Comparison of ENCODE assay signal across 10 cellular contexts in the genomic region with DNA sequence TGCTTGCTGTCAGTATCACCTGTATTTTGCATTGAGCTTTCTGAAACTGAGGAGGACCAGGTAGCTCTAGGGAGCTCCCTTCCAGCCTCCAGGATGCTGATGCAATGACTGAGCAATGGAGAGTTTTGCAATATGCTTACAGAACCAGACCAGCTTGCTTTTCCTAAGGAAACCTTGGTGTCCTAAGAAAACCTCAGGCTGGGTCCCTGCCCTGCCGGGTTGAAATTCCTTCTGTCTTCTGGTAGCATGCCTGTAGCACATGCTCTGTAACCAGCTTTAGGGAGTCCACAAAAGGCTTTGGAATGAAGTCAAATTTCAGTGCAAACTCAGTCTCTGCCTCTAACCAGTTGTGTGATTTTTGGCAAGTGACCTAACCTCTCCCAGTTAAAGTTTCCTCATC.
DNase-seq lines count a peak whose midpoint lies in the region; ATAC-seq and TF ChIP-seq lines count a peak whose summit lies in the region.
"Had no signal": no experiment of that assay in that cellular context is flagged by ENCODE, and none has a peak within 500 bp of the region (broad histone marks: within the 10 kb centered on the region; RNA-seq: fewer than 3 reads in every experiment).

No MANE protein-coding gene starts in this region.

- ATAC-seq in HCT116: no peak
- peak in 3 of 4 donors; percentile 56 to 94 (median 86) for ATAC-seq in heart left ventricle
- ATAC-seq: natural killer cell treated with Interleukin-12 subunit alpha and Interleukin-12 subunit beta and Interleukin-15 and Interleukin-18, amount 100 ng/mL, for 72 hours had no signal

- TF ChIP-seq CTCF in HCT116 (IDR thresholded peaks at IDR 0.05 in 2 of 3, conservative IDR thresholded peaks at IDR 0.05 in 1 of 3; ENCODE audit: borderline replicate concordance in 1 of 3, insufficient read depth in 1 of 3, low read depth in 2 of 3, low read length in 2 of 3) (no peak), heart left ventricle (IDR thresholded peaks at IDR 0.05) (no peak), stomach (IDR thresholded peaks at IDR 0.05) (no peak), WERI-Rb-1 (IDR thresholded peaks at IDR 0.05; ENCODE audit: low read depth, low read length) (no peak)

- no peak overlapping the region for H2AFZ ChIP-seq in HCT116 (ENCODE audit: low read depth, low read length, poor library complexity, severe bottlenecking)

- 0 out of 2 replicates have a peak, but pooled peaks have one; percentile 12 for TF ChIP-seq RAD21 in HCT116 (IDR thresholded peaks at IDR 0.05; ENCODE audit: low read depth)

- no peak for TF ChIP-seq EP300 in stomach (IDR thresholded peaks at IDR 0.05)

- 9 to 22% (median 21%) methylated on average over 1 of the region's 1 CpG for WGBS in heart left ventricle, 4 donors
- WGBS in stomach, 5 donors: 8 to 31% (median 20%) methylated on average over 1 of the region's 1 CpG

- no peak overlapping the region for H3K9ac ChIP-seq in HCT116 (ENCODE audit: low read length)

- H3K27me3 ChIP-seq in HCT116 (ENCODE audit: insufficient read depth, low read length): peaks cover 4% of the 10 kb centered on the region; the same call in 1 of the 2 replicates
- H3K27me3 ChIP-seq in heart left ventricle: no peaks in the 10 kb centered on the region
- no peaks in the 10 kb centered on the region for H3K27me3 ChIP-seq in stomach
- no peaks in the 10 kb centered on the region for H3K27me3 ChIP-seq in WERI-Rb-1 (ENCODE audit: insufficient read depth, low read depth, severe bottlenecking)

- POLR2A ChIA-PET in HCT116 (lab: Charles Lee): interaction anchor here (1.2 to 1.6 kb wide), 3 partner anchors 11 to 65 kb away, joined by 4 to 6 read pairs (median 5); no protein-coding TSS in a partner anchor

- no peaks in the 10 kb centered on the region for H3K79me2 ChIP-seq in HCT116 (ENCODE audit: insufficient read depth, low read length)

- DNase-seq in HCT116 (ENCODE audit: low read depth, low spot score) (peak; percentile 61), SKM-1 treated with dmso at 0.1 percent for 144 hours (lab: John Stamatoyannopoulos, UW; ENCODE audit: unreplicated experiment) (peak; percentile 65), heart left ventricle (peak in 2 of 5 donors; percentile 58 to 61), stomach (peak; percentile 73), WERI-Rb-1 (no peak), NCI-H1694 treated with DMSO at 0.1 percent for 48 hours (lab: John Stamatoyannopoulos, UW) (no peak), NCI-H774 (lab: John Stamatoyannopoulos, UW) (no peak), NCI-H345 treated with DMSO at 0.1 percent for 48 hours (lab: John Stamatoyannopoulos, UW; ENCODE audit: unreplicated experiment) (no peak)
- DNase-seq: activated gamma-delta T cell treated with Interleukin-2 at 50 U/mL for 16 hours had no signal

- peaks cover 4 to 7% of the 10 kb centered on the region in 2 experiments; a peak in 2 of 4 replicates for H3K9me3 ChIP-seq in HCT116 (ENCODE audit: control insufficient read depth in 1 of 2, insufficient read depth in 1 of 2, low read depth in 1 of 2, low read length in 2 of 2)
- peaks cover 0 to 6% (median under 1%) of the 10 kb centered on the region in 12 donors for H3K9me3 ChIP-seq in heart left ventricle
- peaks cover 2 to 10% (median 3%) of the 10 kb centered on the region in 4 donors for H3K9me3 ChIP-seq in stomach
- peaks cover 5% of the 10 kb centered on the region for H3K9me3 ChIP-seq in WERI-Rb-1 (ENCODE audit: severe bottlenecking)

- intact Hi-C loops in HCT116 (cut with micrococcal nuclease) (loop anchor here (1.0 kb wide), 1 partner anchor 65 kb away; no protein-coding TSS in a partner anchor), heart left ventricle (cut with DNase I) (loop anchor here in 1 of 10 donors (10.0 kb wide), 1 partner anchor 125 kb away; no protein-coding TSS in a partner anchor), stomach (cut with DNase I; ENCODE audit: low total_unique reads) (no loop called here)

- no peaks in the 10 kb centered on the region for H3K9me2 ChIP-seq in HCT116 (ENCODE audit: insufficient read depth)

- no peaks in the 10 kb centered on the region for H4K20me1 ChIP-seq in HCT116 (ENCODE audit: insufficient read depth)

- H3K4me3 ChIP-seq in HCT116 (replicated peaks in 1 of 2; ENCODE audit: low read depth in 1 of 2, low read length in 2 of 2): no peak overlapping the region
- no peak overlapping the region for H3K4me3 ChIP-seq in heart left ventricle
- H3K4me3 ChIP-seq in stomach: no peak overlapping the region
- H3K4me3 ChIP-seq in WERI-Rb-1 (ENCODE audit: low read depth, low read length): no peak overlapping the region

- TF ChIP-seq POLR2A in HCT116 (IDR thresholded peaks at IDR 0.05; ENCODE audit: borderline replicate concordance, extremely low read depth, insufficient read depth, insufficient read length): no peak
- no peak for TF ChIP-seq POLR2A in heart left ventricle (IDR thresholded peaks at IDR 0.05)
- no peak for TF ChIP-seq POLR2A in stomach (IDR thresholded peaks at IDR 0.05)

- BruUV-seq in HCT116 (replicated peaks; lab: Mats Ljungman, UMichigan): no TSS peak

- H3K27ac ChIP-seq in HCT116 (ENCODE audit: low read depth, low read length) (no peak overlapping the region), heart left ventricle (no peak overlapping the region), stomach (peak overlapping the region; percentile 25 to 79 (median 54)), WERI-Rb-1 (no peak overlapping the region)

- CTCF ChIA-PET in HCT116 (lab: Charles Lee): interaction anchor here (2.1 kb wide), 1 partner anchor 13 kb away, joined by 9 read pairs; no protein-coding TSS in a partner anchor

- H3K36me3 ChIP-seq in HCT116 (ENCODE audit: control insufficient read depth in 1 of 2, insufficient read depth in 2 of 2, low read length in 2 of 2) (no peaks in the 10 kb centered on the region), heart left ventricle (no peaks in the 10 kb centered on the region), stomach (no peaks in the 10 kb centered on the region), WERI-Rb-1 (no peaks in the 10 kb centered on the region)

- H3K4me1 ChIP-seq in HCT116 (ENCODE audit: control insufficient read depth in 1 of 2, insufficient read depth in 2 of 2, low read length in 2 of 2): peaks cover 0 to 5% of the 10 kb centered on the region in 2 experiments; a peak in 1 of 4 replicates
- peaks cover 0 to 12% (median 0%) of the 10 kb centered on the region in 12 donors for H3K4me1 ChIP-seq in heart left ventricle
- H3K4me1 ChIP-seq in stomach: peaks cover 5 to 38% (median 15%) of the 10 kb centered on the region in 4 donors

- RAD21 ChIA-PET in HCT116 (lab: Charles Lee; ENCODE audit: low non-redundant PET in 1 of 2, low total read pairs in 2 of 2, uncharacterized antibody in 2 of 2, unreplicated experiment in 2 of 2): no interaction called here

- H3K4me2 ChIP-seq in HCT116 (ENCODE audit: low read length): no peak overlapping the region

TF ChIP-seq in HCT116, 20 proteins besides CTCF, POLR2A, EP300 and RAD21 (continues in another document):
- TF ChIP-seq SP1 (IDR thresholded peaks at IDR 0.05; ENCODE audit: low read depth) (peak; percentile 66), REST (IDR thresholded peaks at IDR 0.05; ENCODE audit: low read depth) (no peak), POLR2AphosphoS5 (IDR thresholded peaks at IDR 0.05; ENCODE audit: low read depth, low read length) (peak; percentile 48; the same call in 1 of the 2 replicates), ELF1 (IDR thresholded peaks at IDR 0.05; ENCODE audit: borderline replicate concordance, low read depth) (no peak), EZH2phosphoT487 (IDR thresholded peaks at IDR 0.05; ENCODE audit: borderline replicate concordance) (no peak), CBX3 (IDR thresholded peaks at IDR 0.05; ENCODE audit: low read depth) (peak; percentile 72), EZH2 (IDR thresholded peaks at IDR 0.05) (no peak), TCF7L2 (IDR thresholded peaks at IDR 0.05; ENCODE audit: borderline replicate concordance, extremely low read depth, insufficient read depth, insufficient read length) (no peak)
- TF ChIP-seq, protein P1, sequence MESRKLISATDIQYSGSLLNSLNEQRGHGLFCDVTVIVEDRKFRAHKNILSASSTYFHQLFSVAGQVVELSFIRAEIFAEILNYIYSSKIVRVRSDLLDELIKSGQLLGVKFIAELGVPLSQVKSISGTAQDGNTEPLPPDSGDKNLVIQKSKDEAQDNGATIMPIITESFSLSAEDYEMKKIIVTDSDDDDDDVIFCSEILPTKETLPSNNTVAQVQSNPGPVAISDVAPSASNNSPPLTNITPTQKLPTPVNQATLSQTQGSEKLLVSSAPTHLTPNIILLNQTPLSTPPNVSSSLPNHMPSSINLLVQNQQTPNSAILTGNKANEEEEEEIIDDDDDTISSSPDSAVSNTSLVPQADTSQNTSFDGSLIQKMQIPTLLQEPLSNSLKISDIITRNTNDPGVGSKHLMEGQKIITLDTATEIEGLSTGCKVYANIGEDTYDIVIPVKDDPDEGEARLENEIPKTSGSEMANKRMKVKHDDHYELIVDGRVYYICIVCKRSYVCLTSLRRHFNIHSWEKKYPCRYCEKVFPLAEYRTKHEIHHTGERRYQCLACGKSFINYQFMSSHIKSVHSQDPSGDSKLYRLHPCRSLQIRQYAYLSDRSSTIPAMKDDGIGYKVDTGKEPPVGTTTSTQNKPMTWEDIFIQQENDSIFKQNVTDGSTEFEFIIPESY (IDR thresholded peaks at IDR 0.05; ENCODE audit: extremely low read depth, insufficient replicate concordance, low read length): no peak

Comparison
In these comparisons a context has a peak if more than half of its experiments do, and no peak if none do; other contexts are left out.
1. DNase-seq: peak in HCT116 (single experiment), SKM-1 treated with dmso at 0.1 percent for 144 hours (single experiment) and stomach (single experiment); none in WERI-Rb-1 (single experiment), NCI-H1694 treated with DMSO at 0.1 percent for 48 hours (single experiment), NCI-H774 (single experiment) and NCI-H345 treated with DMSO at 0.1 percent for 48 hours (single experiment).
2. H3K27ac ChIP-seq: peak in stomach (5 of 5); none in HCT116 (single experiment), heart left ventricle (0 of 12) and WERI-Rb-1 (single experiment).